Comparison of ENCODE assay signal across 31 cellular contexts in genomic region chr7:110809832-110810231, GRCh38.
"Had no signal": no experiment of that assay in that cellular context is flagged by ENCODE, and none has a peak within 500 bp of the region (broad histone marks: within the 10 kb centered on the region; RNA-seq: fewer than 3 reads in every experiment).

No MANE protein-coding gene starts in this region.

- ATAC-seq: activated CD8-positive, alpha-beta T cell treated with anti-CD3 and anti-CD28 coated beads for 36 hours; activated naive CD4-positive, alpha-beta T cell treated with anti-CD3 and anti-CD28 coated beads, Interleukin-2, amount 50 U/mL, for 72 hours; activated T-cell treated with anti-CD3 and anti-CD28 coated beads, Interleukin-2, amount 50 U/mL, for 4 hours; activated T-cell treated with anti-CD3 and anti-CD28 coated beads, Interleukin-2, amount 50 U/mL, for 72 hours; activated T-helper 17 cell treated with anti-CD3 and anti-CD28 coated beads, Interleukin-2, amount 50 U/mL, for 72 hours; body of pancreas had no signal

- DNase-seq: activated B cell treated with CpG ODN at 0.5 μM for 24 hours; activated CD4-positive, alpha-beta memory T cell treated with anti-CD3 and anti-CD28 coated beads for 36 hours; activated CD4-positive, alpha-beta T cell treated with anti-CD3 and anti-CD28 coated beads for 4 hours; activated CD4-positive, alpha-beta T cell treated with anti-CD3 and anti-CD28 coated beads, Interleukin-2, amount 10 ng/mL, durations not matched to agents 24 days and 14 days; activated CD4-positive, alpha-beta T cell treated with anti-CD3 and anti-CD28 coated beads, Interleukin-2, amount 50 U/mL, for 1 hour; activated CD4-positive, alpha-beta T cell treated with anti-CD3 and anti-CD28 coated beads, Interleukin-2, amount 50 U/mL, for 4 hours; activated CD4-positive, CD25-positive, alpha-beta regulatory T cell treated with anti-CD3 and anti-CD28 coated beads, Interleukin-2, amount 50 U/mL, for 72 hours; activated CD8-positive, alpha-beta memory T cell treated with anti-CD3 and anti-CD28 coated beads, Interleukin-2, amount 50 U/mL, for 4 hours; activated CD8-positive, alpha-beta T cell treated with anti-CD3 and anti-CD28 coated beads for 36 hours; activated effector memory CD4-positive, alpha-beta T cell treated with anti-CD3 and anti-CD28 coated beads, Interleukin-2, amount 50 U/mL, for 16 hours; activated gamma-delta T cell treated with Interleukin-2 at 50 U/mL for 16 hours; activated naive CD4-positive, alpha-beta T cell; activated naive CD4-positive, alpha-beta T cell treated with anti-CD3 and anti-CD28 coated beads for 36 hours; activated naive CD4-positive, alpha-beta T cell treated with anti-CD3 and anti-CD28 coated beads, Interleukin-2, amount 50 U/mL, for 16 hours; activated naive CD8-positive, alpha-beta T cell treated with anti-CD3 and anti-CD28 coated beads for 36 hours; activated T-cell treated with anti-CD3 and anti-CD28 coated beads for 4 hours; activated T-cell treated with anti-CD3 and anti-CD28 coated beads, Interleukin-2, amount 50 U/mL, for 1 hour; activated T-cell treated with anti-CD3 and anti-CD28 coated beads, Interleukin-2, amount 50 U/mL, for 4 hours; activated T-cell treated with anti-CD3 and anti-CD28 coated beads, Interleukin-2, amount 50 U/mL, for 72 hours; adrenal gland; amniotic stem cell; aorta; body of pancreas; brain microvascular endothelial cell; central memory CD4-positive, alpha-beta T cell; cerebellar nuclear complex; T-helper 1 cell; T-helper 2 cell; T-helper 9 cell had no signal
